Comparison of ENCODE assay signal across 6 cellular contexts in the genomic region with DNA sequence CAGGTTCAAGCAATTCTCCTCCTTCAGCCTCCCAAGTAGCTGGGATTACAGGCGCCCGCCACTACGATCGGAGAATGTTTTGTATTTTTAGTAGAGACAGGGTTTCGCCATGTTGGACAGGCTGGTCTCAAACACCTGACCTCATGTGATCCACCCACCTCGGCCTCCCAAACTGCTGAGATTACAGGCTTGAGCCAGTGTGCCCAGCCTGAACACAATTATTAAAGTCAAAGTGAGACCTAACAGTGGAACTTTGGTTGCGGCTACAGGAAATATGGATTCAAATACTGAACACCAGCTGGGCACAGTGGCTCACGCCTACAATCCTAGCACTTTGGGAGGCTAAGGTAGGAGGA. TPM values are rescaled to one million over a fixed set of nuclear protein-coding genes. Genes with fewer than 3 reads are reported as not detected.
DNase-seq lines count a peak whose midpoint lies in the region; ATAC-seq and TF ChIP-seq lines count a peak whose summit lies in the region.
"Not testable (repeated sequence)": the region's sequence is repeated elsewhere in the genome, so short reads cannot be mapped to it uniquely, and the experiment has no call there.

No MANE protein-coding gene starts in this region.

- H3K4me1 Mint-ChIP-seq in Caco-2 (ENCODE audit: low read depth, unreplicated experiment), result peaks cover 20% of the 10 kb centered on the region
- H3K4me1 Mint-ChIP-seq in MCF 10A (ENCODE audit: insufficient read depth, unreplicated experiment), result peaks cover 34% of the 10 kb centered on the region
- peaks cover 16 to 19% of the 10 kb centered on the region in 2 donors for H3K4me1 Mint-ChIP-seq in natural killer cell

- H2AFZ ChIP-seq in OCI-LY7 (ENCODE audit: low read length), result not testable (repeated sequence)

- not testable (repeated sequence) for ATAC-seq in natural killer cell

- DNase-seq in Caco-2; OCI-LY7 (ENCODE audit: low spot score); MCF 10A (ENCODE audit: unreplicated experiment); natural killer cell; stomach: not testable (repeated sequence)
- peak; percentile 60 for DNase-seq in activated CD8-positive, alpha-beta memory T cell treated with anti-CD3 and anti-CD28 coated beads for 24 hours

- not testable (repeated sequence) for H3K4me3 ChIP-seq in Caco-2 (ENCODE audit: low read depth, low read length); stomach
- peak overlapping the region; percentile 83 for H3K4me3 ChIP-seq in OCI-LY7 (ENCODE audit: low read depth, low read length, poor library complexity, severe bottlenecking)

- peaks cover 22% of the 10 kb centered on the region for H3K79me2 ChIP-seq in OCI-LY7 (ENCODE audit: insufficient read depth, low read depth, low read length)

- H3K4me1 ChIP-seq in Caco-2, result peaks cover 22% of the 10 kb centered on the region
- H3K4me1 ChIP-seq in OCI-LY7 (ENCODE audit: insufficient read depth, low read length, poor library complexity, severe bottlenecking), result peaks cover 56% of the 10 kb centered on the region
- peaks cover 7 to 39% (median 23%) of the 10 kb centered on the region in 4 donors for H3K4me1 ChIP-seq in stomach

- POLR2A ChIA-PET in Caco-2 (lab: Charles Lee) (interaction anchor here (1.0 to 1.2 kb wide), 3 partner anchors 16 to 31 kb away, joined by 3 to 13 read pairs (median 6); no protein-coding TSS in a partner anchor), OCI-LY7 (lab: Charles Lee) (interaction anchor here (0.7 to 2.6 kb wide), 6 partner anchors 16 to 52 kb away, joined by 3 to 9 read pairs (median 6); partner anchors contain the start of gene KRTCAP2), MCF 10A (lab: Yijun Ruan, JAX) (interaction anchor here (0.7 to 5.9 kb wide), 13 partner anchors 10 to 76 kb away, joined by 3 to 66 read pairs (median 5); partner anchors contain the start of genes CLK2, KRTCAP2, MTX1 and PKLR)

- peak overlapping the region; percentile 89 for H3K27ac ChIP-seq in OCI-LY7 (ENCODE audit: low read depth, low read length, poor library complexity, severe bottlenecking)
- H3K27ac ChIP-seq in stomach, result peak overlapping the region in 4 of 5 donors; percentile 36 to 94 (median 78)

- not testable (repeated sequence) for H3K9me2 ChIP-seq in OCI-LY7 (ENCODE audit: insufficient read depth, low read length)

- BruUV-seq in Caco-2 (replicated peaks; lab: Mats Ljungman, UMichigan); OCI-LY7 (replicated peaks; lab: Mats Ljungman, UMichigan); MCF 10A (replicated peaks; lab: Mats Ljungman, UMichigan): not testable (repeated sequence)

- H3K4me2 ChIP-seq in OCI-LY7 (ENCODE audit: low read length), result peak overlapping the region; percentile 84

- not testable (repeated sequence) for H3K27me3 ChIP-seq in Caco-2 (replicated peaks; ENCODE audit: control insufficient read depth, insufficient read depth, low read length); stomach

- H3K36me3 ChIP-seq in Caco-2 (ENCODE audit: control insufficient read depth, insufficient read depth, low read length); OCI-LY7 (ENCODE audit: insufficient read depth, low read length); stomach: not testable (repeated sequence)

- intact Hi-C loops in Caco-2 (cut with micrococcal nuclease; ENCODE audit: unreplicated experiment), result loop anchor here (5.0 kb wide), 1 partner anchor 33 kb away; no protein-coding TSS in a partner anchor
- intact Hi-C loops in OCI-LY7 (cut with micrococcal nuclease; ENCODE audit: unreplicated experiment), result not testable (repeated sequence)
- intact Hi-C loops in MCF 10A (cut with micrococcal nuclease), result loop anchor here (5.0 kb wide), 1 partner anchor 33 kb away; no protein-coding TSS in a partner anchor
- intact Hi-C loops in natural killer cell (cut with micrococcal nuclease), result loop anchor here (5.0 kb wide), 2 partner anchors 33 to 48 kb away; no protein-coding TSS in a partner anchor
- intact Hi-C loops in stomach (cut with DNase I; ENCODE audit: low total_unique reads), result loop anchor here (10.0 kb wide), 1 partner anchor 51 kb away; the partner anchor contains the start of genes KRTCAP2 and TRIM46

- H3K4me3 Mint-ChIP-seq in Caco-2 (ENCODE audit: unreplicated experiment) (peak overlapping the region; percentile 81), MCF 10A (ENCODE audit: unreplicated experiment) (peak overlapping the region; percentile 59), natural killer cell (peak overlapping the region; percentile 86)

- not testable (repeated sequence) for H4K20me1 ChIP-seq in OCI-LY7 (ENCODE audit: insufficient read depth, low read length)

- H3K27ac Mint-ChIP-seq in Caco-2 (ENCODE audit: unreplicated experiment), result peak overlapping the region; percentile 80
- peak overlapping the region; percentile 89 for H3K27ac Mint-ChIP-seq in MCF 10A (ENCODE audit: low read depth, unreplicated experiment)
- peak overlapping the region; percentile 85 to 96 for H3K27ac Mint-ChIP-seq in natural killer cell

- CTCF ChIA-PET in Caco-2 (lab: Charles Lee) (interaction anchor here (1.2 kb wide), 1 partner anchor 31 kb away, joined by 5 read pairs; no protein-coding TSS in a partner anchor), OCI-LY7 (lab: Charles Lee; ENCODE audit: unreplicated experiment) (interaction anchor here (2.1 kb wide), 1 partner anchor 18 kb away, joined by 9 read pairs; the partner anchor contains the start of genes MTX1 and THBS3), MCF 10A (lab: Yijun Ruan, JAX) (interaction anchor here (0.9 to 6.1 kb wide), 5 partner anchors 17 to 49 kb away, joined by 3 to 78 read pairs (median 40); partner anchors contain the start of genes ENTREP3, MTX1 and THBS3)

- H3K27me3 Mint-ChIP-seq in Caco-2 (ENCODE audit: insufficient read depth, unreplicated experiment); MCF 10A (ENCODE audit: insufficient read depth, unreplicated experiment); natural killer cell (ENCODE audit: low read depth in 2 of 2): not testable (repeated sequence)

- not testable (repeated sequence) for H3K9me3 ChIP-seq in Caco-2; OCI-LY7 (ENCODE audit: low read length); stomach

- 82 to 99% (median 95%) methylated on average over 8 of the region's 8 CpGs for WGBS in stomach, 5 donors

- H3K9me3 Mint-ChIP-seq in Caco-2 (ENCODE audit: unreplicated experiment); MCF 10A (ENCODE audit: unreplicated experiment); natural killer cell: not testable (repeated sequence)

- TF ChIP-seq EP300 in stomach (IDR thresholded peaks at IDR 0.05), result not testable (repeated sequence)

- TF ChIP-seq CTCF in Caco-2 (IDR thresholded peaks at IDR 0.05; ENCODE audit: insufficient read depth in 1 of 2, low read depth in 1 of 2, low read length in 1 of 2, severe bottlenecking in 1 of 2, unreplicated experiment in 1 of 2); OCI-LY7 (conservative IDR thresholded peaks at IDR 0.05; ENCODE audit: low read length); MCF 10A (IDR thresholded peaks at IDR 0.05; ENCODE audit: unreplicated experiment); natural killer cell (IDR thresholded peaks at IDR 0.05); stomach (IDR thresholded peaks at IDR 0.05): not testable (repeated sequence)

- H3K36me3 Mint-ChIP-seq in Caco-2 (ENCODE audit: insufficient read depth, unreplicated experiment), result peaks cover 25% of the 10 kb centered on the region
- H3K36me3 Mint-ChIP-seq in MCF 10A (ENCODE audit: insufficient read depth, unreplicated experiment); natural killer cell: not testable (repeated sequence)

- TF ChIP-seq POLR2A in stomach (IDR thresholded peaks at IDR 0.05), result not testable (repeated sequence)

RNA-seq across cellular contexts. Expression of gene MTX1, which starts 16.9 kb away (rescaled TPM):
- total RNA-seq in Caco-2 (2022), result 64.9 and 65.3 TPM in 2 replicates
- 67.6 and 70.2 TPM in 2 replicates for total RNA-seq in OCI-LY7 (2014; rRNA removed; shearing (Covaris generic))
- 43.9 and 45.7 TPM in 2 replicates for total RNA-seq in OCI-LY7 (2022)
- 64.6 and 67.4 TPM in 2 replicates for total RNA-seq in MCF 10A (2022)
- 10 to 100 TPM; 22.3 to 28.5 (median 27.9) TPM for total RNA-seq in natural killer cell
- 10 to 100 TPM in 4 of 5 donors, 1 to 10 TPM in 1; 1.2 to 54.9 (median 25.2) TPM for total RNA-seq in stomach
- 10 to 100 TPM; 48.3 to 71.1 (median 58.2) TPM for polyA plus RNA-seq in stomach

RNA-seq across cellular contexts. Expression of gene THBS3, which starts 17.7 kb away (rescaled TPM):
- total RNA-seq in Caco-2 (2022) (6.2 and 7.4 TPM in 2 replicates), OCI-LY7 (2022) (28.7 and 37.1 TPM in 2 replicates), MCF 10A (2022) (33.0 and 34.4 TPM in 2 replicates), natural killer cell (10 to 100 TPM; 16.2 to 19.4 (median 18.6) TPM), stomach (10 to 100 TPM; 11.0 to 65.9 (median 25.4) TPM)
- total RNA-seq in OCI-LY7 (2014; rRNA removed; shearing (Covaris generic)), result 6.9 and 11.1 TPM in 2 replicates
- polyA plus RNA-seq in stomach, result 10 to 100 TPM; 11.0 to 27.9 (median 17.8) TPM

RNA-seq across cellular contexts. Expression of gene ENTREP3, which starts 29.9 kb away (rescaled TPM):
- total RNA-seq in Caco-2 (2022) (33.1 and 36.6 TPM in 2 replicates), OCI-LY7 (2022) (53.1 and 59.3 TPM in 2 replicates), MCF 10A (2022) (32.3 and 37.1 TPM in 2 replicates), natural killer cell (1 to 10 TPM; 6.9 to 10.0 (median 8.9) TPM), stomach (10 to 100 TPM in 4 of 5 donors, 1 to 10 TPM in 1; 2.8 to 77.9 (median 19.6) TPM)
- 6.6 and 9.1 TPM in 2 replicates for total RNA-seq in OCI-LY7 (2014; rRNA removed; shearing (Covaris generic))
- polyA plus RNA-seq in stomach, result 10 to 100 TPM in 2 of 3 donors, 1 to 10 TPM in 1; 9.7 to 20.5 (median 11.6) TPM

RNA-seq across cellular contexts. Expression of gene SCAMP3, which starts 36.8 kb away (rescaled TPM):
- total RNA-seq in Caco-2 (2022), result 53.4 and 55.9 TPM in 2 replicates
- total RNA-seq in OCI-LY7 (2014; rRNA removed; shearing (Covaris generic)), result 45.4 and 58.3 TPM in 2 replicates
- total RNA-seq in OCI-LY7 (2022), result 66.0 and 74.7 TPM in 2 replicates
- 80.6 and 88.1 TPM in 2 replicates for total RNA-seq in MCF 10A (2022)
- total RNA-seq in natural killer cell, result 10 to 100 TPM; 59.7 to 72.1 (median 65.0) TPM
- total RNA-seq in stomach, result 10 to 100 TPM in 4 of 5 donors, 1 to 10 TPM in 1; 7.0 to 32.6 (median 24.1) TPM
- 10 to 100 TPM; 25.8 to 48.4 (median 45.4) TPM for polyA plus RNA-seq in stomach

RNA-seq across cellular contexts. Expression of gene CLK2, which starts 47.9 kb away (rescaled TPM):
- total RNA-seq in Caco-2 (2022), result 56.8 and 57.5 TPM in 2 replicates
- total RNA-seq in OCI-LY7 (2014; rRNA removed; shearing (Covaris generic)), result 59.8 and 96.7 TPM in 2 replicates
- 107 and 121 TPM in 2 replicates for total RNA-seq in OCI-LY7 (2022)
- total RNA-seq in MCF 10A (2022), result 78.6 and 82.3 TPM in 2 replicates
- 10 to 100 TPM; 70.4 to 97.5 (median 84.4) TPM for total RNA-seq in natural killer cell
- total RNA-seq in stomach, result 10 to 100 TPM; 29.7 to 77.6 (median 53.6) TPM
- 10 to 100 TPM; 16.0 to 46.4 (median 17.0) TPM for polyA plus RNA-seq in stomach
